8 cellular contexts compared by ENCODE assay signal in genomic region chrX:53088136-53088974, GRCh38. TPM values are rescaled to one million over a fixed set of nuclear protein-coding genes. Genes with fewer than 3 reads are reported as not detected.
DNase-seq lines count a peak whose midpoint lies in the region; ATAC-seq and TF ChIP-seq lines count a peak whose summit lies in the region.

No MANE protein-coding gene starts in this region.

- ATAC-seq in GM19043 (IDR thresholded peaks at IDR 0.05; ENCODE audit: low read depth, unreplicated experiment) (peak; percentile 56), left lobe of liver (peak; percentile 85), GM21390 (IDR thresholded peaks at IDR 0.05; ENCODE audit: unreplicated experiment) (no peak), GM18861 (IDR thresholded peaks at IDR 0.05; ENCODE audit: unreplicated experiment) (no peak)

- peak overlapping the region; percentile 75 to 78 for H3K27ac ChIP-seq in coronary artery

- peak overlapping the region; percentile 82 for H3K27ac Mint-ChIP-seq in activated CD4-positive, alpha-beta T cell treated with anti-CD3 and anti-CD28 coated beads, Interleukin-2, amount 10 ng/mL, durations not matched to agents 7 days and 5 days

- DNase-seq in NCI-H1436 treated with DMSO at 0.1 percent for 48 hours (lab: John Stamatoyannopoulos, UW) (peak; percentile 73), coronary artery (ENCODE audit: low spot score) (peak; percentile 90), left lobe of liver (ENCODE audit: low spot score) (peak; percentile 80)
- DNase-seq in activated CD4-positive, alpha-beta T cell treated with anti-CD3 and anti-CD28 coated beads, Interleukin-2, amount 10 ng/mL, durations not matched to agents 7 days and 5 days: peak; percentile 56
- peak; percentile 51 to 58 for DNase-seq in stimulated activated CD4-positive, alpha-beta T cell treated with anti-CD3 and anti-CD28 coated beads, Interleukin-1b, Interleukin-23, amount 100 ng/mL, for 1 hour (ENCODE audit: low read depth in 2 of 2)

- POLR2A ChIA-PET in activated CD4-positive, alpha-beta T cell treated with anti-CD3 and anti-CD28 coated beads, Interleukin-2, amount 10 ng/mL, durations not matched to agents 7 days and 5 days (lab: Charles Lee): no interaction called here

- peaks cover 17% of the 10 kb centered on the region for H3K36me3 Mint-ChIP-seq in activated CD4-positive, alpha-beta T cell treated with anti-CD3 and anti-CD28 coated beads, Interleukin-2, amount 10 ng/mL, durations not matched to agents 7 days and 5 days (ENCODE audit: low read depth)

- H3K27me3 Mint-ChIP-seq in activated CD4-positive, alpha-beta T cell treated with anti-CD3 and anti-CD28 coated beads, Interleukin-2, amount 10 ng/mL, durations not matched to agents 7 days and 5 days: no peaks in the 10 kb centered on the region

- peak overlapping the region; percentile 76 for H3K4me3 Mint-ChIP-seq in activated CD4-positive, alpha-beta T cell treated with anti-CD3 and anti-CD28 coated beads, Interleukin-2, amount 10 ng/mL, durations not matched to agents 7 days and 5 days

- H3K9me3 Mint-ChIP-seq in activated CD4-positive, alpha-beta T cell treated with anti-CD3 and anti-CD28 coated beads, Interleukin-2, amount 10 ng/mL, durations not matched to agents 7 days and 5 days: no peaks in the 10 kb centered on the region

- CTCF ChIA-PET in activated CD4-positive, alpha-beta T cell treated with anti-CD3 and anti-CD28 coated beads, Interleukin-2, amount 10 ng/mL, durations not matched to agents 7 days and 5 days (lab: Charles Lee): interaction anchor here (0.7 to 1.2 kb wide), 2 partner anchors 11 to 47 kb away, joined by 3 to 4 read pairs; no protein-coding TSS in a partner anchor

- peak overlapping the region; percentile 49 for H3K4me3 ChIP-seq in coronary artery

- H3K4me1 Mint-ChIP-seq in activated CD4-positive, alpha-beta T cell treated with anti-CD3 and anti-CD28 coated beads, Interleukin-2, amount 10 ng/mL, durations not matched to agents 7 days and 5 days: peaks cover 42% of the 10 kb centered on the region

- no peak for TF ChIP-seq CTCF in coronary artery (IDR thresholded peaks at IDR 0.05)

RNA-seq across cellular contexts. Expression of gene KANTR, which starts 5.6 kb away (rescaled TPM):
- 10 to 100 TPM in 1 of 2 experiments, 1 to 10 TPM in 1; 9.7 to 10.5 TPM for total RNA-seq in activated CD4-positive, alpha-beta T cell treated with anti-CD3 and anti-CD28 coated beads, Interleukin-2, amount 10 ng/mL, durations not matched to agents 7 days and 5 days
- 5.0 TPM for total RNA-seq in left lobe of liver

RNA-seq across cellular contexts. Expression of gene TSPYL2, which starts 6.2 kb away (rescaled TPM):
- total RNA-seq in activated CD4-positive, alpha-beta T cell treated with anti-CD3 and anti-CD28 coated beads, Interleukin-2, amount 10 ng/mL, durations not matched to agents 7 days and 5 days: 10 to 100 TPM; 15.3 to 18.9 TPM
- total RNA-seq in left lobe of liver: 4.8 TPM

RNA-seq across cellular contexts. Expression of gene GPR173, which starts 39.8 kb away (rescaled TPM):
- total RNA-seq in activated CD4-positive, alpha-beta T cell treated with anti-CD3 and anti-CD28 coated beads, Interleukin-2, amount 10 ng/mL, durations not matched to agents 7 days and 5 days: not detected
- 0.23 TPM for total RNA-seq in left lobe of liver

Comparison
In these comparisons a context has a peak if more than half of its experiments do, and no peak if none do; other contexts are left out.
1. ATAC-seq: peak in GM19043 (single experiment) and left lobe of liver (single experiment); none in GM21390 (single experiment) and GM18861 (single experiment).
2. Peak in every context shown above with its lines, with median percentiles within 50 percentile points of each other: DNase-seq.